Comparison of ENCODE assay signal across 7 cellular contexts in genomic region chr7:30770936-30771858, GRCh38.
A peak's percentile ranks its signal among the peaks of the same experiment; 100 is the strongest.
DNase-seq lines count a peak whose midpoint lies in the region; ATAC-seq lines count a peak whose summit lies in the region.

Gene MINDY4 (plus strand): TSS chr7:30771417. CDS start chr7:30771494, 77 bp downstream.

- peak; percentile 42 for DNase-seq in NCI-H2171 treated with DMSO at 0.1 percent for 48 hours (lab: John Stamatoyannopoulos, UW)
- peak; percentile 81 for DNase-seq in activated CD4-positive, alpha-beta T cell treated with anti-CD3 and anti-CD28 coated beads for 48 hours
- peak; percentile 84 for DNase-seq in kidney tubule cell (ENCODE audit: low spot score)
- DNase-seq in stimulated activated CD4-positive, alpha-beta T cell treated with anti-CD3 and anti-CD28 coated beads, Interleukin-1b, Interleukin-23, amount 100 ng/mL, for 1 hour (ENCODE audit: low read depth in 2 of 2) = peak; percentile 17 to 39

- ATAC-seq in GM18519 (IDR thresholded peaks at IDR 0.05; ENCODE audit: low FRiP score, unreplicated experiment) (peak; percentile 73), HG02973 (IDR thresholded peaks at IDR 0.05; ENCODE audit: unreplicated experiment) (peak; percentile 91)

- H3K27ac ChIP-seq in cingulate gyrus (ENCODE audit: low read depth, low read length) = peak within 1 kb of the TSS; percentile 49

Comparison
In these comparisons a context has a peak if more than half of its experiments do, and no peak if none do; other contexts are left out.
1. Peak in every context shown above with its lines: DNase-seq, ATAC-seq and H3K27ac ChIP-seq.
2. DNase-seq: peak in every context shown above with its lines; median percentile 84 in kidney tubule cell; 81 in activated CD4-positive, alpha-beta T cell treated with anti-CD3 and anti-CD28 coated beads for 48 hours; 42 in NCI-H2171 treated with DMSO at 0.1 percent for 48 hours; 28 in stimulated activated CD4-positive, alpha-beta T cell treated with anti-CD3 and anti-CD28 coated beads, Interleukin-1b, Interleukin-23, amount 100 ng/mL, for 1 hour.